ENCODE assay signal across 21 cellular contexts in genomic region chr17:58966208-58966607, GRCh38.
"Had no signal": no experiment of that assay in that cellular context is flagged by ENCODE, and none has a peak within 500 bp of the region (broad histone marks: within the 10 kb centered on the region; RNA-seq: fewer than 3 reads in every experiment).

No MANE protein-coding gene starts in this region.

- H3K27me3 ChIP-seq: dorsolateral prefrontal cortex, gastroesophageal sphincter, heart left ventricle, hepatocyte, right atrium auricular region, sigmoid colon, stomach, thyroid gland, vagina had no signal

- H3K36me3 Mint-ChIP-seq: stimulated activated effector memory CD8-positive, alpha-beta T cell treated with anti-CD3 and anti-CD28 coated beads, Interleukin-12 subunit alpha, Interleukin-12 subunit beta, amount 100 ng/mL, for 72 hours had no signal

- H3K4me3 Mint-ChIP-seq: naive thymus-derived CD8-positive, alpha-beta T cell; nephron progenitor cell; stimulated activated effector memory CD8-positive, alpha-beta T cell treated with anti-CD3 and anti-CD28 coated beads, Interleukin-12 subunit alpha, Interleukin-12 subunit beta, amount 100 ng/mL, for 72 hours had no signal

- ATAC-seq: gastroesophageal sphincter; heart left ventricle; left ventricle myocardium superior; lower lobe of right lung; naive thymus-derived CD8-positive, alpha-beta T cell; stimulated activated effector memory CD8-positive, alpha-beta T cell treated with anti-CD3 and anti-CD28 coated beads, Interleukin-12 subunit alpha, Interleukin-12 subunit beta, amount 100 ng/mL, for 72 hours had no signal

- H3K27ac Mint-ChIP-seq: naive thymus-derived CD8-positive, alpha-beta T cell; stimulated activated effector memory CD8-positive, alpha-beta T cell treated with anti-CD3 and anti-CD28 coated beads, Interleukin-12 subunit alpha, Interleukin-12 subunit beta, amount 100 ng/mL, for 72 hours had no signal

- H3K9me3 Mint-ChIP-seq: naive thymus-derived CD8-positive, alpha-beta T cell; nephron progenitor cell; stimulated activated effector memory CD8-positive, alpha-beta T cell treated with anti-CD3 and anti-CD28 coated beads, Interleukin-12 subunit alpha, Interleukin-12 subunit beta, amount 100 ng/mL, for 72 hours had no signal

- H3K27me3 Mint-ChIP-seq: naive thymus-derived CD8-positive, alpha-beta T cell had no signal

- H3K27ac ChIP-seq: gastroesophageal sphincter, heart left ventricle, hepatocyte, lower lobe of right lung, prostate gland, right atrium auricular region, sigmoid colon, stomach, thyroid gland, vagina had no signal

- H3K4me1 ChIP-seq: gastroesophageal sphincter, heart left ventricle, lower lobe of right lung, prostate gland, right atrium auricular region, sigmoid colon, stomach, vagina had no signal

- DNase-seq: dorsolateral prefrontal cortex; effector CD4-positive, alpha-beta T cell; heart left ventricle; left ventricle myocardium superior; lower lobe of right lung; naive thymus-derived CD8-positive, alpha-beta T cell; nephron progenitor cell; nucleus accumbens; sigmoid colon; stimulated activated CD4-positive, alpha-beta T cell treated with anti-CD3 and anti-CD28 coated beads, Interleukin-2, amount 100 ng/mL, for 24 hours; stimulated activated CD4-positive, alpha-beta T cell treated with anti-CD3 and anti-CD28 coated beads, Interleukin-4, amount 100 ng/mL, for 24 hours; stimulated activated naive CD4-positive, alpha-beta T cell treated with Interleukin-2 at 50 U/mL for 16 hours; stomach; thyroid gland; trophoblast cell had no signal
